16 cellular contexts compared by ENCODE assay signal in the genomic region with DNA sequence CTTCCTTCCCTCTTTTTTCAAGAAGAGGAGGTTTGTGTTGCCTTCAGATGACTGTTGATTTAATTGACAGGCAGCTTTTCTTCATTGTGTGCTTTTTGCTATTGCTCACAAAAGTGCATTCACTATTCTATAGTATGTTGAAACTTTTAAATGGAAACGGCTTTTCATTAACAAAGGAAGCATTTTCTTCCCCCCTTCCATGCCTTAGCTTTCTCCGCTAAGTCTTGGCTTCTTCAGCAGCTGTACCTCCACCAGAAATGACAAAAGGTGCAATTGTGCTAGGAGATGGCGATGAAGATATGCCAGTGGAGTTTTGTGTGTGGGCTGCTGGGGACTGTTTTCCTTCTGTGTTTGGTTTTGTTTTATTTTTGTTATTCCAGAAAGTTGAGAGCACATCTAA. TPM values are rescaled to one million over a fixed set of nuclear protein-coding genes. Genes with fewer than 3 reads are reported as not detected.
A peak's percentile ranks its signal among the peaks of the same experiment; 100 is the strongest.
DNase-seq lines count a peak whose midpoint lies in the region; ATAC-seq, FAIRE-seq and TF ChIP-seq lines count a peak whose summit lies in the region.
"Had no signal": no experiment of that assay in that cellular context is flagged by ENCODE, and none has a peak within 500 bp of the region (broad histone marks: within the 10 kb centered on the region; RNA-seq: fewer than 3 reads in every experiment).

No MANE protein-coding gene starts in this region.

- no peaks in the 10 kb centered on the region for H3K9me1 ChIP-seq in keratinocyte (ENCODE audit: control insufficient read depth, extremely low read depth, insufficient read depth, low read length)

- H3K4me1 ChIP-seq in astrocyte (ENCODE audit: insufficient read depth, low read length) (peaks cover 26% of the 10 kb centered on the region), keratinocyte (ENCODE audit: control insufficient read depth, extremely low read depth, insufficient read depth, low read length) (peaks cover 38% of the 10 kb centered on the region)

- H3K4me3 ChIP-seq in astrocyte (ENCODE audit: insufficient read depth, low read depth, low read length) (no peak overlapping the region), keratinocyte (ENCODE audit: control insufficient read depth in 2 of 3, extremely low read depth in 1 of 3, insufficient read depth in 2 of 3, low read depth in 1 of 3, low read length in 3 of 3) (peak overlapping the region in 2 of 3 experiments; percentile 22 to 29)
- H3K4me3 ChIP-seq: BLaER1, cardiac muscle cell, heart right ventricle, upper lobe of right lung had no signal

- H3K4me1 Mint-ChIP-seq in HFFc6 (ENCODE audit: low read depth) (peaks cover 31% of the 10 kb centered on the region), astrocyte (ENCODE audit: low read depth, unreplicated experiment) (peaks cover 48% of the 10 kb centered on the region)

- H3K36me3 Mint-ChIP-seq in HFFc6 (ENCODE audit: low read depth) (peaks cover 6% of the 10 kb centered on the region; the same call in 1 of the 2 replicates), astrocyte (ENCODE audit: low read depth, unreplicated experiment) (peaks cover 3% of the 10 kb centered on the region)

- TF ChIP-seq CTCF in HFFc6 (IDR thresholded peaks at IDR 0.05), result no peak
- TF ChIP-seq CTCF in astrocyte (IDR thresholded peaks at IDR 0.05; ENCODE audit: insufficient read depth, low read depth, low read length), result no peak
- no peak for TF ChIP-seq CTCF in keratinocyte (optimal IDR thresholded peaks at IDR 0.05 in 1 of 3, IDR thresholded peaks at IDR 0.05 in 1 of 3, conservative IDR thresholded peaks at IDR 0.05 in 1 of 3; ENCODE audit: extremely low read depth in 1 of 3, insufficient read depth in 2 of 3, low read length in 3 of 3)

- no peak overlapping the region for H2AFZ ChIP-seq in astrocyte (ENCODE audit: low read depth, low read length)
- no peak overlapping the region for H2AFZ ChIP-seq in keratinocyte (ENCODE audit: control insufficient read depth, low read length)

- dilution Hi-C loops in keratinocyte (cut with MboI; ENCODE audit: extremely low pct_ligation_motif_present, low sequenced_read_pairs), result no loop called here

- no peak overlapping the region for H3K27ac ChIP-seq in astrocyte (ENCODE audit: low read depth, low read length)
- peak overlapping the region; percentile 95 for H3K27ac ChIP-seq in keratinocyte (ENCODE audit: control insufficient read depth, insufficient read depth, low read length)
- H3K27ac ChIP-seq: BLaER1, cardiac muscle cell, upper lobe of right lung, VCaP had no signal

- peaks cover 2% of the 10 kb centered on the region for H3K36me3 ChIP-seq in astrocyte (ENCODE audit: insufficient read depth, low read length)
- H3K36me3 ChIP-seq in keratinocyte (ENCODE audit: control insufficient read depth in 2 of 2, extremely low read depth in 1 of 2, insufficient read depth in 2 of 2, low read length in 2 of 2), result no peaks in the 10 kb centered on the region
- H3K36me3 ChIP-seq: cardiac muscle cell, upper lobe of right lung had no signal

- H3K9me3 ChIP-seq in astrocyte (ENCODE audit: insufficient read depth, low read depth, low read length), result no peaks in the 10 kb centered on the region
- no peaks in the 10 kb centered on the region for H3K9me3 ChIP-seq in keratinocyte (ENCODE audit: control insufficient read depth, low read depth, low read length)
- H3K9me3 ChIP-seq: BLaER1, heart right ventricle, upper lobe of right lung had no signal

- H3K79me2 ChIP-seq in astrocyte (ENCODE audit: insufficient read depth, low read length), result peaks cover 5% of the 10 kb centered on the region
- H3K79me2 ChIP-seq in keratinocyte (ENCODE audit: control insufficient read depth, insufficient read depth, low read length), result no peaks in the 10 kb centered on the region

- ATAC-seq in HG03442 (IDR thresholded peaks at IDR 0.05; ENCODE audit: unreplicated experiment) (no peak), Right ventricle myocardium inferior (no peak)
- ATAC-seq: heart right ventricle had no signal

- H3K27me3 ChIP-seq in astrocyte (ENCODE audit: insufficient read depth, low read length) (no peaks in the 10 kb centered on the region), keratinocyte (ENCODE audit: control insufficient read depth, extremely low read depth, insufficient read depth, low read length) (no peaks in the 10 kb centered on the region)
- H3K27me3 ChIP-seq: BLaER1, cardiac muscle cell, heart right ventricle, upper lobe of right lung had no signal

- no peak overlapping the region for H3K4me2 ChIP-seq in astrocyte (ENCODE audit: low read length)
- peak overlapping the region; percentile 83 for H3K4me2 ChIP-seq in keratinocyte (ENCODE audit: control insufficient read depth, extremely low read depth, insufficient read depth, low read depth, low read length)
- H3K4me2 ChIP-seq: BLaER1 had no signal

- no peak overlapping the region for H3K9ac ChIP-seq in astrocyte (ENCODE audit: low read length)
- H3K9ac ChIP-seq in keratinocyte (ENCODE audit: control insufficient read depth, extremely low read depth, insufficient read depth, low read length), result peak overlapping the region; percentile 77
- H3K9ac ChIP-seq: BLaER1 had no signal

- no peak for DNase-seq in HFFc6
- DNase-seq in astrocyte (ENCODE audit: low read depth), result no peak
- DNase-seq in keratinocyte (ENCODE audit: low read depth, low spot score), result no peak
- peak; percentile 38 for DNase-seq in retina
- no peak for DNase-seq in Right ventricle myocardium inferior (ENCODE audit: missing footprints)
- DNase-seq in central memory CD4-positive, alpha-beta T cell, result no peak
- no peak for DNase-seq in amniotic stem cell (lab: John Stamatoyannopoulos, UW)
- DNase-seq: activated naive CD4-positive, alpha-beta T cell; heart right ventricle; NCI-H1092 treated with DMSO at 0.1 percent for 48 hours; nucleus accumbens; upper lobe of right lung had no signal

- H4K20me1 ChIP-seq in astrocyte (ENCODE audit: insufficient read depth, low read length) (peaks cover 8% of the 10 kb centered on the region), keratinocyte (ENCODE audit: control insufficient read depth, extremely low read depth, insufficient read depth, low read length) (no peaks in the 10 kb centered on the region)

- no peaks in the 10 kb centered on the region for H3K9me3 Mint-ChIP-seq in HFFc6
- no peaks in the 10 kb centered on the region for H3K9me3 Mint-ChIP-seq in astrocyte (ENCODE audit: unreplicated experiment)

- peak; percentile 47 for FAIRE-seq in astrocyte (lab: Jason Lieb, UNC)
- no peak for FAIRE-seq in keratinocyte (lab: Jason Lieb, UNC)

- no peaks in the 10 kb centered on the region; the same call in 1 of the 2 replicates for H3K27me3 Mint-ChIP-seq in HFFc6 (ENCODE audit: insufficient read depth)
- no peaks in the 10 kb centered on the region for H3K27me3 Mint-ChIP-seq in astrocyte (ENCODE audit: low read depth, unreplicated experiment)

- peak overlapping the region; percentile 75 for H3K27ac Mint-ChIP-seq in HFFc6
- peak overlapping the region; percentile 92 for H3K27ac Mint-ChIP-seq in astrocyte (ENCODE audit: unreplicated experiment)

- H3K4me3 Mint-ChIP-seq in HFFc6 (peak overlapping the region; percentile 28; the same call in 1 of the 2 replicates), astrocyte (ENCODE audit: unreplicated experiment) (peak overlapping the region; percentile 64)

- intact Hi-C loops in Right ventricle myocardium inferior (cut with DNase I), result no loop called here

RNA-seq across cellular contexts. Expression of a gene that starts 52.9 kb away (rescaled TPM):
- total RNA-seq in HFFc6 (2021; fragmentation: NEBNext Ultra II Directional; extraction: Animal tissue kit (Norgen Biotek cat#: 25700)), result 10 to 100 TPM; 17.3 to 24.0 (median 22.3) TPM
- total RNA-seq in astrocyte (14.5 and 15.7 TPM in 2 replicates), Right ventricle myocardium inferior (6.3 TPM)
- polyA plus RNA-seq in keratinocyte, result 10.2 to 16.5 TPM (median 13.2 TPM) in 3 replicates
- polyA plus RNA-seq in keratinocyte (2011; ENCODE audit: low read depth), result 5.4 TPM
- 7.1 and 14.3 TPM in 2 replicates for polyA plus RNA-seq in keratinocyte (2011; cell fraction: cytosol; rRNA removed)
- 17.5 and 18.6 TPM in 2 replicates for polyA plus RNA-seq in keratinocyte (2011; cell fraction: nucleus; rRNA removed)
- 7.3 and 12.9 TPM in 2 replicates for polyA plus RNA-seq in keratinocyte (2012; ENCODE audit: low replicate concordance)
- polyA minus RNA-seq in keratinocyte, result 9.2 to 20.1 TPM (median 13.9 TPM) in 3 replicates
- polyA minus RNA-seq in keratinocyte (2011; cell fraction: cytosol; rRNA and poly(A)+ RNA removed), result 15.3 TPM
- 13.8 and 30.7 TPM in 2 replicates for polyA minus RNA-seq in keratinocyte (2011; cell fraction: nucleus; rRNA and poly(A)+ RNA removed)

RNA-seq across cellular contexts. Expression of a gene that starts 55.3 kb away (rescaled TPM):
- under 1 TPM; 0.46 to 0.76 (median 0.59) TPM for total RNA-seq in HFFc6 (2021; fragmentation: NEBNext Ultra II Directional; extraction: Animal tissue kit (Norgen Biotek cat#: 25700))
- 2.5 and 4.1 TPM in 2 replicates for total RNA-seq in astrocyte
- 2.6 to 15.1 TPM (median 7.8 TPM) in 3 replicates for polyA plus RNA-seq in keratinocyte
- 49.7 TPM for polyA plus RNA-seq in keratinocyte (2011; ENCODE audit: low read depth)
- 2.1 and 5.7 TPM in 2 replicates for polyA plus RNA-seq in keratinocyte (2011; cell fraction: cytosol; rRNA removed)
- 12.8 and 15.7 TPM in 2 replicates for polyA plus RNA-seq in keratinocyte (2011; cell fraction: nucleus; rRNA removed)
- 1.8 and 56.4 TPM in 2 replicates for polyA plus RNA-seq in keratinocyte (2012; ENCODE audit: low replicate concordance)
- 9.2 to 23.4 TPM (median 16.0 TPM) in 3 replicates for polyA minus RNA-seq in keratinocyte
- polyA minus RNA-seq in keratinocyte (2011; cell fraction: cytosol; rRNA and poly(A)+ RNA removed), result 1.3 TPM
- polyA minus RNA-seq in keratinocyte (2011; cell fraction: nucleus; rRNA and poly(A)+ RNA removed), result 11.9 TPM in 2 replicates
- total RNA-seq in Right ventricle myocardium inferior, result 0.81 TPM
